Comparison of ENCODE assay signal across 1 cellular context in genomic region chr1:109478806-109479205, GRCh38.
TF ChIP-seq lines count a peak whose summit lies in the region.

No MANE protein-coding gene starts in this region.

TF ChIP-seq in K562, 482 proteins besides CTCF, POLR2A, EP300 and RAD21 (continued from another document and continues in another):
- TF ChIP-seq RERE (CRISPR knock-in tag; IDR thresholded peaks at IDR 0.05; ENCODE audit: borderline replicate concordance), result no peak
- TF ChIP-seq MECOM (CRISPR knock-in tag; IDR thresholded peaks at IDR 0.05), result no peak
- TF ChIP-seq NCOA1 (IDR thresholded peaks at IDR 0.05; ENCODE audit: low read depth), result no peak
- no peak for TF ChIP-seq MAFF (IDR thresholded peaks at IDR 0.05; ENCODE audit: low read length)
- TF ChIP-seq ZBTB8A (IDR thresholded peaks at IDR 0.05; ENCODE audit: partially characterized antibody), result no peak
- TF ChIP-seq ZNF518B (CRISPR knock-in tag; IDR thresholded peaks at IDR 0.05), result no peak
- no peak for TF ChIP-seq ZBTB40 (IDR thresholded peaks at IDR 0.05)
- no peak for TF ChIP-seq ZBTB40 (CRISPR knock-in tag; IDR thresholded peaks at IDR 0.05)
- TF ChIP-seq COPS2 (conservative IDR thresholded peaks at IDR 0.05), result no peak
- TF ChIP-seq ZBTB11 (CRISPR knock-in tag; IDR thresholded peaks at IDR 0.05), result no peak
- no peak for TF ChIP-seq NFYB (IDR thresholded peaks at IDR 0.05; ENCODE audit: extremely low read depth, insufficient read length)
- no peak for TF ChIP-seq PTBP1 (IDR thresholded peaks at IDR 0.05; ENCODE audit: low read depth, low read length)
- TF ChIP-seq ELF1 (tag; IDR thresholded peaks at IDR 0.05), result no peak
- no peak for TF ChIP-seq NCOA4 (IDR thresholded peaks at IDR 0.05; ENCODE audit: partially characterized antibody)
- TF ChIP-seq ZNF232 (CRISPR knock-in tag; IDR thresholded peaks at IDR 0.05), result peak; percentile 77
- no peak for TF ChIP-seq TBP (optimal IDR thresholded peaks at IDR 0.05; ENCODE audit: low read depth, low read length)
- TF ChIP-seq CHCHD3 (CRISPR knock-in tag; IDR thresholded peaks at IDR 0.05), result no peak
- peak in 1 of 2 experiments; percentile 72; a peak in 2 of 4 replicates for TF ChIP-seq MNT (conservative IDR thresholded peaks at IDR 0.05)
- no peak for TF ChIP-seq BMI1 (IDR thresholded peaks at IDR 0.05; ENCODE audit: low read length)
- TF ChIP-seq CBFA2T3 (IDR thresholded peaks at IDR 0.05), result no peak
- no peak for TF ChIP-seq ZNF354B (CRISPR knock-in tag; IDR thresholded peaks at IDR 0.05)
- TF ChIP-seq PRPF4 (IDR thresholded peaks at IDR 0.05; ENCODE audit: insufficient read depth, low read depth, low read length, poor library complexity, severe bottlenecking), result no peak
- TF ChIP-seq SP2 (IDR thresholded peaks at IDR 0.05; ENCODE audit: extremely low read depth, low read depth, low read length, poor library complexity, severe bottlenecking), result no peak
- no peak for TF ChIP-seq ZNF589 (CRISPR knock-in tag; IDR thresholded peaks at IDR 0.05; ENCODE audit: low read depth)
- no peak for TF ChIP-seq SFPQ (IDR thresholded peaks at IDR 0.05; ENCODE audit: low read depth, low read length)
- TF ChIP-seq ETS1 (conservative IDR thresholded peaks at IDR 0.05; ENCODE audit: control insufficient read depth, low read depth, low read length), result peak; percentile 59; the same call in 1 of the 2 replicates
